In genomic region chr2:38076250-38076709, GRCh38 we compare ENCODE assay signal across 9 cellular contexts. TPM values are rescaled to one million over a fixed set of nuclear protein-coding genes. Genes with fewer than 3 reads are reported as not detected.
A peak's percentile ranks its signal among the peaks of the same experiment; 100 is the strongest.
DNase-seq lines count a peak whose midpoint lies in the region; ATAC-seq, FAIRE-seq and TF ChIP-seq lines count a peak whose summit lies in the region.
"Had no signal": no experiment of that assay in that cellular context is flagged by ENCODE, and none has a peak within 500 bp of the region (broad histone marks: within the 10 kb centered on the region; RNA-seq: fewer than 3 reads in every experiment).

No MANE protein-coding gene starts in this region.

- H3K27me3 ChIP-seq in AG04450 (ENCODE audit: control insufficient read depth, insufficient read depth, low read length) (peaks cover 45% of the 10 kb centered on the region), iPS DF 6.9 (ENCODE audit: control insufficient read depth, insufficient read depth, low read length) (peaks cover 36% of the 10 kb centered on the region), gastrocnemius medialis (peaks cover 33 to 41% (median 37%) of the 10 kb centered on the region in 3 donors)

- DNase-seq in AG04450 (ENCODE audit: low read depth, low spot score) (no peak), GM12892 (ENCODE audit: insufficient read length) (peak; percentile 55), NCI-H69 (lab: John Stamatoyannopoulos, UW) (peak; percentile 27), amniotic stem cell (lab: John Stamatoyannopoulos, UW) (peak; percentile 83), iPS DF 6.9 (ENCODE audit: low read depth, low spot score) (no peak), gastrocnemius medialis (peak; percentile 36 to 49)

- WGBS in iPS DF 6.9 (ENCODE audit: insufficient coverage, insufficient read length): no CpG with 5 or more reads among the region's 39 CpGs

- H3K9me3 ChIP-seq in AG04450 (ENCODE audit: control insufficient read depth, insufficient read depth, low read length) (peaks cover 19% of the 10 kb centered on the region; the same call in 1 of the 2 replicates), iPS DF 6.9 (ENCODE audit: control insufficient read depth, insufficient read depth, low read length) (no peaks in the 10 kb centered on the region), gastrocnemius medialis (no peaks in the 10 kb centered on the region)

- intact Hi-C loops in gastrocnemius medialis (cut with DNase I; ENCODE audit: low total_unique reads): loop anchor here (5.0 kb wide), 2 partner anchors 94 to 196 kb away; no protein-coding TSS in a partner anchor

- in situ Hi-C loops in gastrocnemius medialis (cut with MboI; ENCODE audit: low sequenced_read_pairs in 4 of 4): no loop called here

- no peak; the same call in 1 of the 2 replicates for TF ChIP-seq CTCF in AG04450 (IDR thresholded peaks at IDR 0.05; ENCODE audit: low read depth, low read length)
- peak in 3 of 5 experiments; percentile 18 to 39 (median 27) for TF ChIP-seq CTCF in gastrocnemius medialis (IDR thresholded peaks at IDR 0.05 in 4 of 5, conservative IDR thresholded peaks at IDR 0.05 in 1 of 5)

- peak overlapping the region; percentile 53 for H3K4me3 ChIP-seq in AG04450 (ENCODE audit: low read depth, low read length)
- peak overlapping the region; percentile 41; the same call in 1 of the 2 replicates for H3K4me3 ChIP-seq in iPS DF 6.9 (ENCODE audit: low read length)
- H3K4me3 ChIP-seq in gastrocnemius medialis: peak overlapping the region; percentile 59 to 72 (median 66)

- H3K27ac ChIP-seq in AG04450 (ENCODE audit: low read depth, low read length) (no peak overlapping the region), iPS DF 6.9 (ENCODE audit: low read length) (no peak overlapping the region), gastrocnemius medialis (peak overlapping the region; percentile 64 to 75 (median 73))

- H3K4me1 ChIP-seq in iPS DF 6.9 (ENCODE audit: control insufficient read depth, insufficient read depth, low read length) (peaks cover 19% of the 10 kb centered on the region), gastrocnemius medialis (peaks cover 0 to 18% of the 10 kb centered on the region in 2 donors)

- H3K36me3 ChIP-seq in iPS DF 6.9 (ENCODE audit: control insufficient read depth, insufficient read depth, low read length) (peaks cover 3% of the 10 kb centered on the region; the same call in 1 of the 2 replicates), gastrocnemius medialis (no peaks in the 10 kb centered on the region)

- CTCF ChIA-PET in AG04450 (lab: Charles Lee): interaction anchor here (0.6 to 1.4 kb wide), 12 partner anchors 16 to 661 kb away, joined by 3 to 8 read pairs (median 4); no protein-coding TSS in a partner anchor

- POLR2A ChIA-PET in AG04450 (lab: Yijun Ruan, JAX): interaction anchor here (0.7 kb wide), 1 partner anchor 440 kb away, joined by 3 read pairs; no protein-coding TSS in a partner anchor

- ATAC-seq in HG03039 (IDR thresholded peaks at IDR 0.05; ENCODE audit: unreplicated experiment) (peak; percentile 46), gastrocnemius medialis (peak; percentile 40 to 66), GM18520 (IDR thresholded peaks at IDR 0.05; ENCODE audit: unreplicated experiment) (no peak)

- TF ChIP-seq POLR2A in GM12892 (IDR thresholded peaks at IDR 0.05; ENCODE audit: low read depth, low read length) (peak; percentile 67; the same call in 1 of the 2 replicates), gastrocnemius medialis (IDR thresholded peaks at IDR 0.05) (no peak)

- peak; percentile 14 for FAIRE-seq in GM12892 (lab: Jason Lieb, UNC)

RNA-seq across cellular contexts. Expression of gene CYP1B1, which starts 0.3 kb away (rescaled TPM):
- polyA plus RNA-seq in AG04450 (2011; rRNA removed): 5.7 and 7.8 TPM in 2 replicates
- 10.8 and 15.2 TPM in 2 replicates for polyA minus RNA-seq in AG04450 (2011; rRNA and poly(A)+ RNA removed)
- polyA plus RNA-seq in GM12892 (2012; ENCODE audit: missing spikeins): 9.0 TPM
- 10 to 100 TPM in 2 of 4 donors, 1 to 10 TPM in 2; 2.5 to 29.1 (median 9.7) TPM for total RNA-seq in gastrocnemius medialis
- total RNA-seq: HT1080 had no signal

Comparison
In these comparisons a context has a peak if more than half of its experiments do, and no peak if none do; other contexts are left out.
1. DNase-seq: peak in GM12892 (single experiment), NCI-H69 (single experiment), amniotic stem cell (single experiment) and gastrocnemius medialis (2 of 2); none in AG04450 (single experiment) and iPS DF 6.9 (single experiment).
2. H3K27ac ChIP-seq: peak in gastrocnemius medialis (4 of 4); none in AG04450 (single experiment) and iPS DF 6.9 (single experiment).
3. Peak in every context shown above with its lines, with median percentiles within 50 percentile points of each other: H3K4me3 ChIP-seq.